Comparison of ENCODE assay signal across 10 cellular contexts in genomic region chr14:92514844-92515509, GRCh38. TPM values are rescaled to one million over a fixed set of nuclear protein-coding genes. Genes with fewer than 3 reads are reported as not detected.
DNase-seq lines count a peak whose midpoint lies in the region; ATAC-seq, FAIRE-seq and TF ChIP-seq lines count a peak whose summit lies in the region.
"Had no signal": no experiment of that assay in that cellular context is flagged by ENCODE, and none has a peak within 500 bp of the region (broad histone marks: within the 10 kb centered on the region; RNA-seq: fewer than 3 reads in every experiment).

No MANE protein-coding gene starts in this region.

- no peaks in the 10 kb centered on the region for H3K9me3 Mint-ChIP-seq in activated T-cell treated with anti-CD3 and anti-CD28 coated beads, Interleukin-2, amount 50 U/mL, for 4 hours
- H3K9me3 Mint-ChIP-seq in MCF 10A (ENCODE audit: unreplicated experiment): no peaks in the 10 kb centered on the region

- peak overlapping the region; percentile 88 to 94 (median 92) for H3K27ac ChIP-seq in transverse colon

- H3K27me3 Mint-ChIP-seq in activated T-cell treated with anti-CD3 and anti-CD28 coated beads, Interleukin-2, amount 50 U/mL, for 4 hours (ENCODE audit: low read depth): peaks cover 5% of the 10 kb centered on the region
- H3K27me3 Mint-ChIP-seq in MCF 10A (ENCODE audit: insufficient read depth, unreplicated experiment): no peaks in the 10 kb centered on the region

- no peak for ATAC-seq in activated T-cell treated with anti-CD3 and anti-CD28 coated beads, Interleukin-2, amount 50 U/mL, for 4 hours
- ATAC-seq in GM21786 (IDR thresholded peaks at IDR 0.05; ENCODE audit: unreplicated experiment): no peak

- H3K36me3 ChIP-seq in transverse colon: no peaks in the 10 kb centered on the region

- H3K27ac Mint-ChIP-seq in MCF 10A (ENCODE audit: low read depth, unreplicated experiment): no peak overlapping the region

- in situ Hi-C loops in transverse colon (cut with MboI; ENCODE audit: low pct_ligation_motif_present in 1 of 4, low pct_unique_long_range_greater_than_20kb in 1 of 4, low sequenced_read_pairs in 3 of 4): no loop called here

- no peaks in the 10 kb centered on the region for H3K27me3 ChIP-seq in transverse colon

- H3K4me1 Mint-ChIP-seq in activated T-cell treated with anti-CD3 and anti-CD28 coated beads, Interleukin-2, amount 50 U/mL, for 4 hours (ENCODE audit: low read depth): peaks cover 42% of the 10 kb centered on the region
- H3K4me1 Mint-ChIP-seq in MCF 10A (ENCODE audit: insufficient read depth, unreplicated experiment): peaks cover 11% of the 10 kb centered on the region

- peak overlapping the region; percentile 81 for H3K4me3 Mint-ChIP-seq in activated T-cell treated with anti-CD3 and anti-CD28 coated beads, Interleukin-2, amount 50 U/mL, for 4 hours
- H3K4me3 Mint-ChIP-seq in MCF 10A (ENCODE audit: unreplicated experiment): peak overlapping the region; percentile 70

- no peak for TF ChIP-seq CTCF in MCF 10A (IDR thresholded peaks at IDR 0.05; ENCODE audit: unreplicated experiment)
- no peak for TF ChIP-seq CTCF in transverse colon (IDR thresholded peaks at IDR 0.05)

- FAIRE-seq in GM12891 (lab: Jason Lieb, UNC): no peak

- no peaks in the 10 kb centered on the region for H3K9me3 ChIP-seq in transverse colon

- no peak for DNase-seq in activated T-cell treated with anti-CD3 and anti-CD28 coated beads, Interleukin-2, amount 50 U/mL, for 4 hours
- DNase-seq in activated T-cell treated with anti-CD3 and anti-CD28 coated beads for 4 hours (no peak), MCF 10A (ENCODE audit: unreplicated experiment) (no peak), mesenteric fat pad (ENCODE audit: low spot score) (peak; percentile 82), transverse colon (no peak), GM12891 (ENCODE audit: insufficient read length, low spot score) (no peak), DMS 273 treated with DMSO at 0.1 percent for 48 hours (lab: John Stamatoyannopoulos, UW) (no peak)
- DNase-seq: effector CD8-positive, alpha-beta T cell; SHP77 had no signal

- POLR2A ChIA-PET in MCF 10A (lab: Yijun Ruan, JAX): interaction anchor here (1.6 to 1.7 kb wide), 2 partner anchors 8 to 393 kb away, joined by 5 read pairs; partner anchors contain the start of genes CPSF2 and NDUFB1

- H3K4me3 ChIP-seq in transverse colon: peak overlapping the region; percentile 46 to 84 (median 64)

- H3K36me3 Mint-ChIP-seq in activated T-cell treated with anti-CD3 and anti-CD28 coated beads, Interleukin-2, amount 50 U/mL, for 4 hours (ENCODE audit: insufficient read depth): no peaks in the 10 kb centered on the region
- H3K36me3 Mint-ChIP-seq in MCF 10A (ENCODE audit: insufficient read depth, unreplicated experiment): peaks cover 4% of the 10 kb centered on the region

- intact Hi-C loops in MCF 10A (cut with micrococcal nuclease) (no loop called here), transverse colon (cut with DNase I; ENCODE audit: low total_unique reads) (loop anchor here (5.0 to 10.0 kb wide), 2 partner anchors 130 to 167 kb away; no protein-coding TSS in a partner anchor)

- TF ChIP-seq POLR2A in transverse colon (IDR thresholded peaks at IDR 0.05): no peak
- no peak for TF ChIP-seq POLR2A in GM12891 (IDR thresholded peaks at IDR 0.05; ENCODE audit: low read depth, low read length)

- 54 to 64% methylated on average over 6 to 14 of the region's 15 CpGs for WGBS in transverse colon (ENCODE audit: low coverage in 1 of 2), 2 donors

- no TSS peak for BruUV-seq in MCF 10A (replicated peaks; lab: Mats Ljungman, UMichigan)

- peaks cover 9 to 63% (median 26%) of the 10 kb centered on the region in 4 donors for H3K4me1 ChIP-seq in transverse colon

- CTCF ChIA-PET in MCF 10A (lab: Yijun Ruan, JAX): no interaction called here

- TF ChIP-seq EP300 in transverse colon (IDR thresholded peaks at IDR 0.05; ENCODE audit: low read depth): no peak

TF ChIP-seq in GM12891, 5 proteins besides CTCF, POLR2A, EP300 and RAD21:
- TF ChIP-seq SPI1 (IDR thresholded peaks at IDR 0.05; ENCODE audit: low read depth, low read length): no peak

RNA-seq across cellular contexts. Expression of gene RIN3, which starts 1.4 kb away (rescaled TPM):
- total RNA-seq in activated T-cell treated with anti-CD3 and anti-CD28 coated beads, Interleukin-2, amount 50 U/mL, for 4 hours: 10 to 100 TPM; 14.2 to 24.3 (median 18.5) TPM
- total RNA-seq in MCF 10A (2022) (14.2 and 19.3 TPM in 2 replicates), mesenteric fat pad (38.0 TPM), transverse colon (10 to 100 TPM; 16.2 to 24.3 (median 20.7) TPM)
- polyA plus RNA-seq in GM12891 (2012; ENCODE audit: low read depth, missing spikeins): 7.6 TPM
